ENCODE assay signal across 19 cellular contexts in genomic region chr18:77005651-77006195, GRCh38.
DNase-seq lines count a peak whose midpoint lies in the region; ATAC-seq, FAIRE-seq and TF ChIP-seq lines count a peak whose summit lies in the region.
"Had no signal": no experiment of that assay in that cellular context is flagged by ENCODE, and none has a peak within 500 bp of the region (broad histone marks: within the 10 kb centered on the region; RNA-seq: fewer than 3 reads in every experiment).

No MANE protein-coding gene starts in this region.

- H3K4me3 ChIP-seq in HepG2 (replicated peaks in 1 of 3; ENCODE audit: insufficient read depth in 1 of 3, low read depth in 2 of 3, low read length in 3 of 3) (no peak overlapping the region), right lobe of liver (no peak overlapping the region), upper lobe of right lung (no peak overlapping the region)
- H3K4me3 ChIP-seq: gastroesophageal sphincter had no signal

- H3K36me3 Mint-ChIP-seq in dendritic cell treated with granulocyte-macrophage colony-stimulating factor and Interleukin-4, amounts not matched to agents 40 ng/mL and 50 ng/mL, for 4 days (ENCODE audit: low read depth), result peaks cover 49% of the 10 kb centered on the region
- no peaks in the 10 kb centered on the region for H3K36me3 Mint-ChIP-seq in natural killer cell treated with Interleukin-12 subunit alpha and Interleukin-12 subunit beta and Interleukin-15 and Interleukin-18, amount 100 ng/mL, for 72 hours
- H3K36me3 Mint-ChIP-seq: WTC11 had no signal

- H3K27me3 Mint-ChIP-seq in dendritic cell treated with granulocyte-macrophage colony-stimulating factor and Interleukin-4, amounts not matched to agents 40 ng/mL and 50 ng/mL, for 4 days, result no peaks in the 10 kb centered on the region
- H3K27me3 Mint-ChIP-seq in natural killer cell treated with Interleukin-12 subunit alpha and Interleukin-12 subunit beta and Interleukin-15 and Interleukin-18, amount 100 ng/mL, for 72 hours, result no peaks in the 10 kb centered on the region

- no peak for FAIRE-seq in HepG2 (lab: Jason Lieb, UNC)
- FAIRE-seq: colon, small intestine had no signal

- H3K4me1 ChIP-seq in HepG2 (ENCODE audit: insufficient read depth, low read length) (peaks cover 12% of the 10 kb centered on the region), right lobe of liver (no peaks in the 10 kb centered on the region), upper lobe of right lung (peaks cover 3% of the 10 kb centered on the region)

- H3K27me3 ChIP-seq in HepG2 (ENCODE audit: control insufficient read depth in 1 of 2, insufficient read depth in 2 of 2, low read length in 2 of 2) (no peaks in the 10 kb centered on the region), right lobe of liver (no peaks in the 10 kb centered on the region), upper lobe of right lung (no peaks in the 10 kb centered on the region)
- H3K27me3 ChIP-seq: gastroesophageal sphincter had no signal

- H3K79me2 ChIP-seq in HepG2 (ENCODE audit: insufficient read depth, low read length), result no peaks in the 10 kb centered on the region

- no peak for TF ChIP-seq RAD21 in HepG2 (CRISPR knock-in tag; IDR thresholded peaks at IDR 0.05)

- TF ChIP-seq POLR2A in HepG2 (IDR thresholded peaks at IDR 0.05; ENCODE audit: insufficient read depth in 1 of 2, low read depth in 2 of 2, low read length in 2 of 2) (no peak), right lobe of liver (IDR thresholded peaks at IDR 0.05) (no peak)

- H3K9me3 Mint-ChIP-seq in dendritic cell treated with granulocyte-macrophage colony-stimulating factor and Interleukin-4, amounts not matched to agents 40 ng/mL and 50 ng/mL, for 4 days, result no peaks in the 10 kb centered on the region
- H3K9me3 Mint-ChIP-seq in natural killer cell treated with Interleukin-12 subunit alpha and Interleukin-12 subunit beta and Interleukin-15 and Interleukin-18, amount 100 ng/mL, for 72 hours, result no peaks in the 10 kb centered on the region
- H3K9me3 Mint-ChIP-seq: endodermal cell, WTC11 had no signal

- H3K27ac ChIP-seq in HepG2 (ENCODE audit: extremely low read length, insufficient read depth, low read length) (no peak overlapping the region), right lobe of liver (peak overlapping the region in 1 of 3 donors; percentile 63), upper lobe of right lung (no peak overlapping the region)

- H3K9ac ChIP-seq in HepG2 (ENCODE audit: insufficient read depth, low read depth, low read length), result no peak overlapping the region

- in situ Hi-C loops in HepG2 (cut with HindIII; ENCODE audit: extremely low pct_ligation_motif_present, low pct_unique_long_range_greater_than_20kb), result no loop called here

- H3K4me1 Mint-ChIP-seq in dendritic cell treated with granulocyte-macrophage colony-stimulating factor and Interleukin-4, amounts not matched to agents 40 ng/mL and 50 ng/mL, for 4 days (ENCODE audit: low read depth), result peaks cover 78% of the 10 kb centered on the region
- H3K4me1 Mint-ChIP-seq in natural killer cell treated with Interleukin-12 subunit alpha and Interleukin-12 subunit beta and Interleukin-15 and Interleukin-18, amount 100 ng/mL, for 72 hours (ENCODE audit: low read depth in 2 of 2), result peaks cover 45 to 51% of the 10 kb centered on the region in 2 donors

- intact Hi-C loops in HepG2 (cut with micrococcal nuclease; ENCODE audit: unreplicated experiment), result no loop called here
- intact Hi-C loops in right lobe of liver (cut with DNase I), result no loop called here
- intact Hi-C loops in dendritic cell treated with granulocyte-macrophage colony-stimulating factor and Interleukin-4, amounts not matched to agents 40 ng/mL and 50 ng/mL, for 4 days (cut with micrococcal nuclease), result loop anchor here (2.0 kb wide), 1 partner anchor 49 kb away; no protein-coding TSS in a partner anchor
- intact Hi-C loops in upper lobe of right lung (cut with DNase I), result no loop called here

- CTCF ChIA-PET in HepG2 (lab: Yijun Ruan, JAX; ENCODE audit: low intra/inter-chr PET ratio, low total read pairs), result no interaction called here

- no peaks in the 10 kb centered on the region for H4K20me1 ChIP-seq in HepG2 (ENCODE audit: insufficient read depth, low read length)

- TF ChIP-seq CTCF in HepG2 (CRISPR knock-in tag; IDR thresholded peaks at IDR 0.05) (no peak), right lobe of liver (IDR thresholded peaks at IDR 0.05) (no peak), upper lobe of right lung (IDR thresholded peaks at IDR 0.05) (no peak)

- no peak overlapping the region for H3K4me2 ChIP-seq in HepG2 (ENCODE audit: low read depth, low read length)

- TF ChIP-seq EP300 in HepG2 (IDR thresholded peaks at IDR 0.05; ENCODE audit: low read depth in 2 of 2, low read length in 2 of 2), result no peak
- TF ChIP-seq EP300 in HepG2 (CRISPR knock-in tag; IDR thresholded peaks at IDR 0.05; ENCODE audit: borderline replicate concordance), result no peak

- no TSS peak for BruUV-seq in HepG2 (replicated peaks; lab: Mats Ljungman, UMichigan)

- WGBS in HepG2 (ENCODE audit: low lambda C conversion rate), result 100% methylated on average over 4 of the region's 11 CpGs
- 79% methylated on average over 3 of the region's 11 CpGs for WGBS in right lobe of liver (ENCODE audit: insufficient coverage, low coverage, low lambda C conversion rate, missing lambda C conversion rate)

- H3K9me3 ChIP-seq in HepG2 (ENCODE audit: low read length), result no peaks in the 10 kb centered on the region
- no peaks in the 10 kb centered on the region for H3K9me3 ChIP-seq in right lobe of liver
- no peaks in the 10 kb centered on the region for H3K9me3 ChIP-seq in upper lobe of right lung
- H3K9me3 ChIP-seq: gastroesophageal sphincter had no signal

- peak overlapping the region; percentile 66 for H3K4me3 Mint-ChIP-seq in dendritic cell treated with granulocyte-macrophage colony-stimulating factor and Interleukin-4, amounts not matched to agents 40 ng/mL and 50 ng/mL, for 4 days
- no peak overlapping the region for H3K4me3 Mint-ChIP-seq in natural killer cell treated with Interleukin-12 subunit alpha and Interleukin-12 subunit beta and Interleukin-15 and Interleukin-18, amount 100 ng/mL, for 72 hours
- H3K4me3 Mint-ChIP-seq: endodermal cell, WTC11 had no signal

- POLR2A ChIA-PET in HepG2 (lab: Yijun Ruan, JAX), result no interaction called here

- DNase-seq in HepG2 (ENCODE audit: low spot score), result no peak
- no peak for DNase-seq in right lobe of liver
- no peak for DNase-seq in natural killer cell treated with Interleukin-12 subunit alpha and Interleukin-12 subunit beta and Interleukin-15 and Interleukin-18, amount 100 ng/mL, for 72 hours (ENCODE audit: low spot score)
- peak; percentile 32 for DNase-seq in upper lobe of right lung
- DNase-seq in retina, result no peak
- no peak for DNase-seq in kidney glomerular epithelial cell (lab: John Stamatoyannopoulos, UW)
- DNase-seq: activated CD4-positive, alpha-beta T cell treated with anti-CD3 and anti-CD28 coated beads, Interleukin-2, amount 50 U/mL, for 4 hours; NCI-H1092; NCI-H187 treated with DMSO at 0.1 percent for 48 hours; NCI-H748 treated with DMSO at 0.1 percent for 48 hours; small intestine; stimulated activated CD4-positive, alpha-beta T cell treated with anti-CD3 and anti-CD28 coated beads, Interleukin-2, amount 100 ng/mL, for 24 hours; T-helper 9 cell had no signal

- H2AFZ ChIP-seq in HepG2 (ENCODE audit: low read length), result no peak overlapping the region

- H3K27ac Mint-ChIP-seq in dendritic cell treated with granulocyte-macrophage colony-stimulating factor and Interleukin-4, amounts not matched to agents 40 ng/mL and 50 ng/mL, for 4 days, result peak overlapping the region; percentile 82
- H3K27ac Mint-ChIP-seq in natural killer cell treated with Interleukin-12 subunit alpha and Interleukin-12 subunit beta and Interleukin-15 and Interleukin-18, amount 100 ng/mL, for 72 hours, result peak overlapping the region; percentile 31 to 87

- ATAC-seq in HepG2, result no peak
- no peak for ATAC-seq in right lobe of liver
- ATAC-seq in natural killer cell treated with Interleukin-12 subunit alpha and Interleukin-12 subunit beta and Interleukin-15 and Interleukin-18, amount 100 ng/mL, for 72 hours, result no peak
- no peak for ATAC-seq in upper lobe of right lung
- no peak for ATAC-seq in GM21825 (IDR thresholded peaks at IDR 0.05; ENCODE audit: unreplicated experiment)

- no peaks in the 10 kb centered on the region for H3K36me3 ChIP-seq in HepG2 (replicated peaks in 1 of 2; ENCODE audit: control insufficient read depth in 1 of 2, insufficient read depth in 2 of 2, low read length in 2 of 2)
- peaks cover 0 to 4% (median 0%) of the 10 kb centered on the region in 4 donors for H3K36me3 ChIP-seq in right lobe of liver
- H3K36me3 ChIP-seq in upper lobe of right lung, result no peaks in the 10 kb centered on the region

TF ChIP-seq in HepG2, 621 proteins besides CTCF, POLR2A, EP300 and RAD21 (continues in another document):
- TF ChIP-seq MAFK (conservative IDR thresholded peaks at IDR 0.05 in 1 of 2, IDR thresholded peaks at IDR 0.05 in 1 of 2; ENCODE audit: low read length in 2 of 2) (peak; percentile 3 to 48; a peak in 2 of 4 replicates), HNF1A (IDR thresholded peaks at IDR 0.05; ENCODE audit: low read depth) (no peak), HNF1A (CRISPR knock-in tag; IDR thresholded peaks at IDR 0.05; ENCODE audit: borderline replicate concordance) (no peak)
